Comparison of ENCODE assay signal across 22 cellular contexts in the genomic region with DNA sequence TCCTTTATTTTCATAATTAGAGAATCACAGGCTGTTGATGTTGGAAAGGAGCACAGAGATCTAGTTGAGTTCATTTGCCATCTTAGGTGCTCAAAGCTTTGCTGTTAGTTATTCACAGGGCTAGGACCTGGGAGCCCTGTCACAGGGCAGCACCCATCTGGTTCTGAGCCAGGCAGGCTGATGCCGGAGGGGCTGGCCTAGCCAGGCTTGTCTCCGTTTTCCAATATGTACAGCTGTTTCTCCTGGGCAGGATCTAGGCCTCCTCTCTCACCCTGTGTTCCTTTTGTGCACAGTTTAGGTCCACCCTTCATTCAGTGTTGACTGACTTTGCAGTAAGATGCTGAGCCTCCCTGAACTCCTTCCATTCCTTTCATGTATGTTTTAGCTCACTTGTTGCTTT. TPM values are rescaled to one million over a fixed set of nuclear protein-coding genes. Genes with fewer than 3 reads are reported as not detected.
DNase-seq lines count a peak whose midpoint lies in the region; ATAC-seq and TF ChIP-seq lines count a peak whose summit lies in the region.
"Had no signal": no experiment of that assay in that cellular context is flagged by ENCODE, and none has a peak within 500 bp of the region (broad histone marks: within the 10 kb centered on the region; RNA-seq: fewer than 3 reads in every experiment).

No MANE protein-coding gene starts in this region.

- WGBS in trophoblast cell (ENCODE audit: extremely low coverage, insufficient coverage, insufficient read length) = no CpG with 5 or more reads among the region's 2 CpGs

- peak overlapping the region; percentile 28 for H3K4ac ChIP-seq in trophoblast cell (ENCODE audit: low read depth, low read length)

- no peak overlapping the region for H2BK120ac ChIP-seq in trophoblast cell (ENCODE audit: insufficient read depth, low read length, poor library complexity)

- H3K27ac ChIP-seq in colonic mucosa (peak overlapping the region; percentile 78), trophoblast cell (ENCODE audit: low read depth, low read length) (no peak overlapping the region)
- H3K27ac ChIP-seq: left lung, testis had no signal

- CTCF ChIA-PET in activated CD8-positive, alpha-beta memory T cell treated with anti-CD3 and anti-CD28 coated beads, Interleukin-2, amount 10 ng/mL, durations not matched to agents 7 days and 5 days (lab: Charles Lee) = no interaction called here

- no peaks in the 10 kb centered on the region; the same call in 1 of the 2 replicates for H3K36me3 Mint-ChIP-seq in HFFc6 (ENCODE audit: low read depth)
- H3K36me3 Mint-ChIP-seq in activated CD8-positive, alpha-beta memory T cell treated with anti-CD3 and anti-CD28 coated beads, Interleukin-2, amount 10 ng/mL, durations not matched to agents 7 days and 5 days = no peaks in the 10 kb centered on the region
- H3K36me3 Mint-ChIP-seq: stimulated activated memory B cell treated with anti-CD40 and anti-IgM and Interleukin-4, amounts not matched to agents 10 μg/mL and 1 μg/mL and 100 μg/mL, for 72 hours had no signal

- H3K4me2 ChIP-seq in trophoblast cell (ENCODE audit: low read length) = no peak overlapping the region

- H3K23ac ChIP-seq in trophoblast cell (ENCODE audit: low read length) = no peak overlapping the region

- H4K8ac ChIP-seq in trophoblast cell (ENCODE audit: low read depth, low read length) = no peak overlapping the region

- H2BK12ac ChIP-seq in trophoblast cell (ENCODE audit: low read length) = no peak overlapping the region

- H3K79me2 ChIP-seq in trophoblast cell (ENCODE audit: control insufficient read depth, insufficient read depth, low read length, poor library complexity) = peaks cover 12% of the 10 kb centered on the region

- DNase-seq in DMS 273 treated with DMSO at 0.1 percent for 48 hours (lab: John Stamatoyannopoulos, UW) (peak; percentile 31), HFFc6 (no peak), colonic mucosa (peak; percentile 44), trophoblast cell (no peak), NCI-H226 (no peak), DMS79 (lab: John Stamatoyannopoulos, UW) (no peak)
- no peak for DNase-seq in activated CD8-positive, alpha-beta memory T cell treated with anti-CD3 and anti-CD28 coated beads, Interleukin-2, amount 10 ng/mL, durations not matched to agents 7 days and 5 days
- DNase-seq: activated B cell treated with CpG ODN at 0.5 μM for 24 hours; activated CD4-positive, alpha-beta memory T cell treated with anti-CD3 and anti-CD28 coated beads, Interleukin-2, amount 10 ng/mL, durations not matched to agents 7 days and 5 days; activated naive CD4-positive, alpha-beta T cell treated with Interleukin-2 at 50 U/mL for 16 hours; CD4-positive, alpha-beta T cell; head of caudate nucleus; left lung; NCI-H1092 treated with DMSO at 0.1 percent for 48 hours; NCI-H2029 treated with DMSO at 0.1 percent for 48 hours; NCI-H446 treated with DMSO at 0.1 percent for 48 hours; posterior cingulate gyrus; RPMI8226; testis had no signal

- no peak for ATAC-seq in activated CD8-positive, alpha-beta memory T cell treated with anti-CD3 and anti-CD28 coated beads, Interleukin-2, amount 10 ng/mL, durations not matched to agents 7 days and 5 days
- ATAC-seq: GM12878; left lung; stimulated activated memory B cell treated with anti-CD40 and anti-IgM and Interleukin-4, amounts not matched to agents 10 μg/mL and 1 μg/mL and 100 μg/mL, for 72 hours had no signal

- H3K27ac Mint-ChIP-seq in HFFc6 = no peak overlapping the region
- H3K27ac Mint-ChIP-seq in activated CD8-positive, alpha-beta memory T cell treated with anti-CD3 and anti-CD28 coated beads, Interleukin-2, amount 10 ng/mL, durations not matched to agents 7 days and 5 days = no peak overlapping the region
- H3K27ac Mint-ChIP-seq: activated B cell treated with CpG ODN at 0.5 μM for 24 hours; activated CD4-positive, alpha-beta memory T cell treated with anti-CD3 and anti-CD28 coated beads, Interleukin-2, amount 10 ng/mL, durations not matched to agents 7 days and 5 days; CD4-positive, alpha-beta T cell; stimulated activated memory B cell treated with anti-CD40 and anti-IgM and Interleukin-4, amounts not matched to agents 10 μg/mL and 1 μg/mL and 100 μg/mL, for 72 hours; T-helper 2 cell treated with Interferon-gamma antibody and Interleukin-4, amounts not matched to agents 5 μg/mL and 100 μg/mL, for 36 hours had no signal

- H4K91ac ChIP-seq in trophoblast cell (ENCODE audit: low read depth, low read length) = no peak overlapping the region

- peak overlapping the region; percentile 14 for H3K18ac ChIP-seq in trophoblast cell (ENCODE audit: low read length)

- peaks cover 81% of the 10 kb centered on the region for H3K4me1 Mint-ChIP-seq in HFFc6 (ENCODE audit: low read depth)
- H3K4me1 Mint-ChIP-seq in activated CD8-positive, alpha-beta memory T cell treated with anti-CD3 and anti-CD28 coated beads, Interleukin-2, amount 10 ng/mL, durations not matched to agents 7 days and 5 days = peaks cover 7% of the 10 kb centered on the region

- no peaks in the 10 kb centered on the region for H3K9me3 ChIP-seq in colonic mucosa
- no peaks in the 10 kb centered on the region for H3K9me3 ChIP-seq in trophoblast cell (ENCODE audit: insufficient read depth, low read depth, low read length)
- H3K9me3 ChIP-seq: left lung, testis had no signal

- no peaks in the 10 kb centered on the region for H3K27me3 Mint-ChIP-seq in HFFc6 (ENCODE audit: insufficient read depth)
- no peaks in the 10 kb centered on the region for H3K27me3 Mint-ChIP-seq in activated CD8-positive, alpha-beta memory T cell treated with anti-CD3 and anti-CD28 coated beads, Interleukin-2, amount 10 ng/mL, durations not matched to agents 7 days and 5 days
- H3K27me3 Mint-ChIP-seq: activated B cell treated with CpG ODN at 0.5 μM for 24 hours; activated CD4-positive, alpha-beta memory T cell treated with anti-CD3 and anti-CD28 coated beads, Interleukin-2, amount 10 ng/mL, durations not matched to agents 7 days and 5 days; CD4-positive, alpha-beta T cell; stimulated activated memory B cell treated with anti-CD40 and anti-IgM and Interleukin-4, amounts not matched to agents 10 μg/mL and 1 μg/mL and 100 μg/mL, for 72 hours had no signal

- H3K4me3 ChIP-seq in colonic mucosa (no peak overlapping the region), trophoblast cell (ENCODE audit: low read depth, low read length) (no peak overlapping the region)
- H3K4me3 ChIP-seq: GM12878, left lung, testis had no signal

- H2AFZ ChIP-seq in trophoblast cell (ENCODE audit: insufficient read depth, low read length, poor library complexity) = no peak overlapping the region

- H3K4me1 ChIP-seq in colonic mucosa (peaks cover 7% of the 10 kb centered on the region), trophoblast cell (ENCODE audit: control insufficient read depth in 1 of 2, insufficient read depth in 2 of 2, low read length in 2 of 2) (peaks cover 4 to 14% of the 10 kb centered on the region in 2 experiments)
- H3K4me1 ChIP-seq: left lung had no signal

- intact Hi-C loops in colonic mucosa (cut with DNase I) = no loop called here

- H3K79me1 ChIP-seq in trophoblast cell (ENCODE audit: low read length) = peaks cover 2% of the 10 kb centered on the region

- H4K12ac ChIP-seq in trophoblast cell (ENCODE audit: low read depth, low read length) = no peak overlapping the region

- no peak overlapping the region for H3K14ac ChIP-seq in trophoblast cell (ENCODE audit: low read length)

- no peak overlapping the region for H2AK5ac ChIP-seq in trophoblast cell (ENCODE audit: low read length)

- no peak overlapping the region for H2BK5ac ChIP-seq in trophoblast cell (ENCODE audit: low read depth, low read length, poor library complexity)

- H3K4me3 Mint-ChIP-seq in HFFc6 = peak overlapping the region; percentile 27; the same call in 1 of the 2 replicates
- H3K4me3 Mint-ChIP-seq in activated CD8-positive, alpha-beta memory T cell treated with anti-CD3 and anti-CD28 coated beads, Interleukin-2, amount 10 ng/mL, durations not matched to agents 7 days and 5 days = no peak overlapping the region
- H3K4me3 Mint-ChIP-seq: activated B cell treated with CpG ODN at 0.5 μM for 24 hours; activated CD4-positive, alpha-beta memory T cell treated with anti-CD3 and anti-CD28 coated beads, Interleukin-2, amount 10 ng/mL, durations not matched to agents 7 days and 5 days; CD4-positive, alpha-beta T cell; stimulated activated memory B cell treated with anti-CD40 and anti-IgM and Interleukin-4, amounts not matched to agents 10 μg/mL and 1 μg/mL and 100 μg/mL, for 72 hours; T-helper 2 cell treated with Interferon-gamma antibody and Interleukin-4, amounts not matched to agents 5 μg/mL and 100 μg/mL, for 36 hours had no signal

- no peaks in the 10 kb centered on the region for H3K27me3 ChIP-seq in colonic mucosa
- H3K27me3 ChIP-seq in trophoblast cell (ENCODE audit: insufficient read depth, low read length) = no peaks in the 10 kb centered on the region
- H3K27me3 ChIP-seq: left lung, testis had no signal

- TF ChIP-seq CTCF in HFFc6 (IDR thresholded peaks at IDR 0.05) (no peak), colonic mucosa (IDR thresholded peaks at IDR 0.05) (no peak)

- no peaks in the 10 kb centered on the region for H3K36me3 ChIP-seq in colonic mucosa
- H3K36me3 ChIP-seq in trophoblast cell (ENCODE audit: control insufficient read depth in 1 of 2, insufficient read depth in 2 of 2, low read length in 2 of 2) = no peaks in the 10 kb centered on the region
- H3K36me3 ChIP-seq: left lung had no signal

- no peak overlapping the region for H3K9ac ChIP-seq in colonic mucosa (ENCODE audit: low read depth in 2 of 2, low read length in 2 of 2)
- no peak overlapping the region for H3K9ac ChIP-seq in trophoblast cell (ENCODE audit: low read length)

- H3K9me3 Mint-ChIP-seq in HFFc6 = no peaks in the 10 kb centered on the region
- H3K9me3 Mint-ChIP-seq in activated CD8-positive, alpha-beta memory T cell treated with anti-CD3 and anti-CD28 coated beads, Interleukin-2, amount 10 ng/mL, durations not matched to agents 7 days and 5 days (ENCODE audit: low read depth) = no peaks in the 10 kb centered on the region
- H3K9me3 Mint-ChIP-seq: activated B cell treated with CpG ODN at 0.5 μM for 24 hours; activated CD4-positive, alpha-beta memory T cell treated with anti-CD3 and anti-CD28 coated beads, Interleukin-2, amount 10 ng/mL, durations not matched to agents 7 days and 5 days; CD4-positive, alpha-beta T cell; stimulated activated memory B cell treated with anti-CD40 and anti-IgM and Interleukin-4, amounts not matched to agents 10 μg/mL and 1 μg/mL and 100 μg/mL, for 72 hours; T-helper 2 cell treated with Interferon-gamma antibody and Interleukin-4, amounts not matched to agents 5 μg/mL and 100 μg/mL, for 36 hours had no signal

RNA-seq across cellular contexts. Expression of gene LRRC1, which starts 33.4 kb away (rescaled TPM):
- total RNA-seq in HFFc6 (2021; fragmentation: NEBNext Ultra II Directional; extraction: Animal tissue kit (Norgen Biotek cat#: 25700)) = 10 to 100 TPM in 3 of 6 experiments, 1 to 10 TPM in 3; 9.3 to 12.0 (median 10.8) TPM
- 10 to 100 TPM; 49.6 to 72.9 TPM for total RNA-seq in colonic mucosa
- 43.6 and 44.5 TPM in 2 replicates for polyA plus RNA-seq in trophoblast cell (2013)
- 1 to 10 TPM; 4.5 to 4.6 TPM for total RNA-seq in activated CD8-positive, alpha-beta memory T cell treated with anti-CD3 and anti-CD28 coated beads, Interleukin-2, amount 10 ng/mL, durations not matched to agents 7 days and 5 days

Comparison
In these comparisons a context has a peak if more than half of its experiments do, and no peak if none do; other contexts are left out.
1. DNase-seq: peak in DMS 273 treated with DMSO at 0.1 percent for 48 hours (single experiment) and colonic mucosa (single experiment); none in HFFc6 (single experiment), trophoblast cell (0 of 2), activated CD8-positive, alpha-beta memory T cell treated with anti-CD3 and anti-CD28 coated beads, Interleukin-2, amount 10 ng/mL, durations not matched to agents 7 days and 5 days (single experiment), NCI-H226 (single experiment) and DMS79 (single experiment).